Comparison of ENCODE assay signal across 19 cellular contexts in the genomic region with DNA sequence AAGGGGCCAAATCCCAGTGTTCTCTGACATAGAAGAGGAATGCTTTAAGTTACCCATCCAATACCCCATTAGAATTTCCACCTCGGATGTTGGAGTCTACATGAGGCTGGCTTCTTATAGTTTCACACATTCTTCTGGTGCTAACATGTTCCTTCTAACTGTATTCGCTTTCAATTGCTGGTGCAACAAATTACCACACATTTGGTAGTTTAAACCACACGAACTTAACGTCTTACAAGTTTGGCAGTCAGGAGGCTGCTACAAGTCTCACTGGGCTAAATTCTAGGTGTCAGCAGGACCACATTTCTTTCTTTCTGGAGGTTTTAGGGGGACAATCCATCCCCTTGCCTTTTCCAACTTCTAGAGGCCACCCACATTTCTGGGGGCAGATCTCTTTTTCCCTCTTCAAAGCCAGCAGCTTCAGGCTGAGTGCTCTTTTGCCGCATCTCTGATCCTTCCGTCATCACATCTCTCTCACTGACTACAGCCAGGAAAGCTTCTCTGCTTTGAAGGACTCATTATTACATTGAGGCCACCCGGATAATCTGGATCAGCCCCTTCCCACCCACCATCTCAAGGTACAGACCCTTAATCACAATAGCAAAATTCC.
"Had no signal": no experiment of that assay in that cellular context is flagged by ENCODE, and none has a peak within 500 bp of the region (broad histone marks: within the 10 kb centered on the region; RNA-seq: fewer than 3 reads in every experiment).

No MANE protein-coding gene starts in this region.

- H3K4me1 ChIP-seq: thyroid gland had no signal

- H3K36me3 Mint-ChIP-seq: activated naive CD4-positive, alpha-beta T cell treated with anti-CD3 and anti-CD28 coated beads, Interleukin-2, amount 50 U/mL, for 24 hours; mesothelial cell of epicardium; WTC11 had no signal

- H3K9me3 ChIP-seq: gastroesophageal sphincter, heart right ventricle, lower lobe of right lung, ovary, thyroid gland had no signal

- H3K27me3 Mint-ChIP-seq: activated naive CD4-positive, alpha-beta T cell treated with anti-CD3 and anti-CD28 coated beads, Interleukin-2, amount 50 U/mL, for 24 hours; stimulated activated naive B cell treated with anti-CD40 and anti-IgM and Interleukin-4, amounts not matched to agents 10 μg/mL and 1 μg/mL and 100 μg/mL, for 72 hours had no signal

- ATAC-seq: activated CD8-positive, alpha-beta T cell treated with anti-CD3 and anti-CD28 coated beads for 36 hours; activated T-cell treated with anti-CD3 and anti-CD28 coated beads, Interleukin-2, amount 50 U/mL, for 4 hours; gastroesophageal sphincter; heart right ventricle; left cardiac atrium; lower lobe of right lung; stimulated activated naive B cell treated with anti-CD40 and anti-IgM and Interleukin-4, amounts not matched to agents 10 μg/mL and 1 μg/mL and 100 μg/mL, for 72 hours; WTC11 had no signal

- H3K27ac ChIP-seq: lower lobe of right lung, ovary, thyroid gland had no signal

- H3K4me3 ChIP-seq: gastroesophageal sphincter, heart right ventricle, lower lobe of right lung, ovary, thyroid gland had no signal

- H3K36me3 ChIP-seq: gastroesophageal sphincter, heart right ventricle, lower lobe of right lung, ovary, thyroid gland had no signal

- DNase-seq: activated CD4-positive, alpha-beta T cell treated with anti-CD3 and anti-CD28 coated beads for 48 hours; activated CD8-positive, alpha-beta T cell treated with anti-CD3 and anti-CD28 coated beads for 36 hours; activated effector memory CD4-positive, alpha-beta T cell treated with anti-CD3 and anti-CD28 coated beads, Interleukin-2, amount 50 U/mL, for 16 hours; activated T-cell treated with anti-CD3 and anti-CD28 coated beads, Interleukin-2, amount 50 U/mL, for 4 hours; caudate nucleus; heart right ventricle; left cardiac atrium; lower lobe of right lung; ovary; stimulated activated CD4-positive, alpha-beta T cell treated with anti-CD3 and anti-CD28 coated beads, Interleukin-2, amount 100 ng/mL, for 48 hours; stimulated activated naive B cell treated with anti-CD40 and anti-IgM and Interleukin-4, amounts not matched to agents 10 μg/mL and 1 μg/mL and 100 μg/mL, for 72 hours; thyroid gland had no signal

- H3K4me1 Mint-ChIP-seq: activated naive CD4-positive, alpha-beta T cell treated with anti-CD3 and anti-CD28 coated beads, Interleukin-2, amount 50 U/mL, for 24 hours had no signal

- H3K9me3 Mint-ChIP-seq: activated CD8-positive, alpha-beta T cell treated with anti-CD3 and anti-CD28 coated beads for 36 hours; activated naive CD4-positive, alpha-beta T cell treated with anti-CD3 and anti-CD28 coated beads, Interleukin-2, amount 50 U/mL, for 24 hours; activated T-cell treated with anti-CD3 and anti-CD28 coated beads, Interleukin-2, amount 50 U/mL, for 4 hours; mesothelial cell of epicardium; WTC11 had no signal

- H3K27me3 ChIP-seq: gastroesophageal sphincter, heart right ventricle, ovary, thyroid gland had no signal

- H3K27ac Mint-ChIP-seq: activated CD8-positive, alpha-beta T cell treated with anti-CD3 and anti-CD28 coated beads for 36 hours; activated naive CD4-positive, alpha-beta T cell treated with anti-CD3 and anti-CD28 coated beads, Interleukin-2, amount 50 U/mL, for 24 hours; mesothelial cell of epicardium; stimulated activated naive B cell treated with anti-CD40 and anti-IgM and Interleukin-4, amounts not matched to agents 10 μg/mL and 1 μg/mL and 100 μg/mL, for 72 hours; WTC11 had no signal

- H3K4me3 Mint-ChIP-seq: activated CD8-positive, alpha-beta T cell treated with anti-CD3 and anti-CD28 coated beads for 36 hours; activated naive CD4-positive, alpha-beta T cell treated with anti-CD3 and anti-CD28 coated beads, Interleukin-2, amount 50 U/mL, for 24 hours; activated T-cell treated with anti-CD3 and anti-CD28 coated beads, Interleukin-2, amount 50 U/mL, for 4 hours; mesothelial cell of epicardium; WTC11 had no signal

- FAIRE-seq: colon, TTC549, urothelium cell line had no signal
